Comparison of ENCODE assay signal across 8 cellular contexts in the genomic region with DNA sequence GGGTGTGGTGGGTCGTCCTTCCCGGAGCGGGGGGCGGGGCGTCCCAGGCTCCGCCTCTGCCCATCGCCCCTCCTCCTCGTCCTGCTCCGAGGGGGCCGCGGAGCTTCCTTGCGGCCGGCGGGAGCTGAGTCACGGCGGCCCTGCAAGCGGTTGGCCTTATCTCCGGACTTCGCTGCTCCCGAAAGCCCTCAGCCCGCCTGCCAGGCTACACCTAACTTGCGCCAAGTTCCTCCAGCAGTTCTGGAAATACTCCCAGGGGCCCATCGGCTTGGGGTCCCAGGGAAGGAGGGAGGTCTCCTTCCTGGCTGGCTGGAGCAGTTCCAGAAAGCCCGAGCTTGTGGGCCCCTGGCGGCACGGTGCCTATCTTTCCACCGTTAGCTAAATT. TPM values are rescaled to one million over a fixed set of nuclear protein-coding genes. Genes with fewer than 3 reads are reported as not detected.
A peak's percentile ranks its signal among the peaks of the same experiment; 100 is the strongest.
DNase-seq lines count a peak whose midpoint lies in the region; ATAC-seq, FAIRE-seq and TF ChIP-seq lines count a peak whose summit lies in the region.

No MANE protein-coding gene starts in this region.

- POLR2A ChIA-PET in HepG2 (lab: Yijun Ruan, JAX): interaction anchor here (0.7 to 5.6 kb wide), 21 partner anchors 9 to 353 kb away, joined by 3 to 181 read pairs (median 5); a partner anchor contains a TSS

- peak overlapping the region; percentile 66 for H3K4me3 Mint-ChIP-seq in activated CD4-positive, alpha-beta T cell treated with anti-CD3 and anti-CD28 coated beads, Interleukin-2, amount 10 ng/mL, durations not matched to agents 24 days and 14 days

- intact Hi-C loops in activated CD4-positive, alpha-beta T cell treated with anti-CD3 and anti-CD28 coated beads, Interleukin-2, amount 10 ng/mL, durations not matched to agents 24 days and 14 days (cut with micrococcal nuclease): loop anchor here (1.0 to 5.0 kb wide), 3 partner anchors 37 to 58 kb away; a partner anchor contains a TSS
- intact Hi-C loops in HepG2 (cut with micrococcal nuclease; ENCODE audit: unreplicated experiment): loop anchor here (1.0 to 5.0 kb wide), 2 partner anchors 37 to 49 kb away; no protein-coding TSS in a partner anchor

- peaks cover 0 to 3% of the 10 kb centered on the region in 2 experiments; a peak in 3 of 5 replicates for H3K27me3 ChIP-seq in HepG2 (ENCODE audit: control insufficient read depth in 1 of 2, insufficient read depth in 2 of 2, low read length in 2 of 2)

- H3K4me1 Mint-ChIP-seq in activated CD4-positive, alpha-beta T cell treated with anti-CD3 and anti-CD28 coated beads, Interleukin-2, amount 10 ng/mL, durations not matched to agents 24 days and 14 days: peaks cover 15% of the 10 kb centered on the region

- TF ChIP-seq EP300 in HepG2 (IDR thresholded peaks at IDR 0.05; ENCODE audit: low read depth in 2 of 2, low read length in 2 of 2) (no peak; a peak in 1 of 4 replicates), HepG2 (CRISPR knock-in tag; IDR thresholded peaks at IDR 0.05; ENCODE audit: borderline replicate concordance) (no peak)

- TF ChIP-seq RAD21 in HepG2 (CRISPR knock-in tag; IDR thresholded peaks at IDR 0.05): 0 out of 2 replicates have a peak, but pooled peaks have one; percentile 12

- H3K36me3 ChIP-seq in HepG2 (replicated peaks in 1 of 2; ENCODE audit: control insufficient read depth in 1 of 2, insufficient read depth in 2 of 2, low read length in 2 of 2): no peaks in the 10 kb centered on the region

- ATAC-seq in HG02885 (IDR thresholded peaks at IDR 0.05; ENCODE audit: poor library complexity, unreplicated experiment): peak; percentile 85
- ATAC-seq in HepG2: peak; percentile 83

- TSS peak; percentile 55 for BruUV-seq in HepG2 (replicated peaks; lab: Mats Ljungman, UMichigan)

- DNase-seq in stimulated activated CD8-positive, alpha-beta memory T cell treated with anti-CD3 and anti-CD28 coated beads, Interleukin-12 subunit alpha, Interleukin-12 subunit beta, amount 100 ng/mL, for 1 hour (ENCODE audit: low read depth): peak; percentile 10
- no peak for DNase-seq in stimulated activated CD8-positive, alpha-beta memory T cell treated with anti-CD3 and anti-CD28 coated beads, Interleukin-4, amount 100 ng/mL, for 48 hours
- DNase-seq in NCI-H2171 treated with DMSO at 0.1 percent for 48 hours (lab: John Stamatoyannopoulos, UW) (peak; percentile 56), dermis microvascular lymphatic vessel endothelial cell (ENCODE audit: low read depth in 2 of 2) (peak; percentile 72 to 93), HepG2 (ENCODE audit: low spot score) (peak; percentile 73)
- peak; percentile 87 for DNase-seq in activated CD4-positive, alpha-beta T cell treated with anti-CD3 and anti-CD28 coated beads, Interleukin-2, amount 10 ng/mL, durations not matched to agents 24 days and 14 days
- DNase-seq in stimulated activated CD4-positive, alpha-beta T cell treated with anti-CD3 and anti-CD28 coated beads, Interleukin-4, amount 100 ng/mL, for 4 hours: peak; percentile 17 to 53

- H3K79me2 ChIP-seq in HepG2 (ENCODE audit: insufficient read depth, low read length): no peaks in the 10 kb centered on the region

- H3K9ac ChIP-seq in HepG2 (ENCODE audit: insufficient read depth, low read depth, low read length): peak overlapping the region; percentile 91

- no peaks in the 10 kb centered on the region for H3K9me3 ChIP-seq in HepG2 (ENCODE audit: low read length)

- H3K36me3 Mint-ChIP-seq in activated CD4-positive, alpha-beta T cell treated with anti-CD3 and anti-CD28 coated beads, Interleukin-2, amount 10 ng/mL, durations not matched to agents 24 days and 14 days (ENCODE audit: low read depth): no peaks in the 10 kb centered on the region

- peaks cover 26% of the 10 kb centered on the region for H3K4me1 ChIP-seq in HepG2 (ENCODE audit: insufficient read depth, low read length)

- CTCF ChIA-PET in HepG2 (lab: Yijun Ruan, JAX; ENCODE audit: low intra/inter-chr PET ratio, low total read pairs): no interaction called here

- peak overlapping the region; percentile 73 for H3K4me2 ChIP-seq in HepG2 (ENCODE audit: low read depth, low read length)

- H2AFZ ChIP-seq in HepG2 (ENCODE audit: low read length): no peak overlapping the region

- H4K20me1 ChIP-seq in HepG2 (ENCODE audit: insufficient read depth, low read length): no peaks in the 10 kb centered on the region

- peak; percentile 62 for FAIRE-seq in HepG2 (lab: Jason Lieb, UNC)

- H3K27me3 Mint-ChIP-seq in activated CD4-positive, alpha-beta T cell treated with anti-CD3 and anti-CD28 coated beads, Interleukin-2, amount 10 ng/mL, durations not matched to agents 24 days and 14 days: no peaks in the 10 kb centered on the region

- TF ChIP-seq CTCF in HepG2 (CRISPR knock-in tag; IDR thresholded peaks at IDR 0.05): no peak

- H3K27ac Mint-ChIP-seq in activated CD4-positive, alpha-beta T cell treated with anti-CD3 and anti-CD28 coated beads, Interleukin-2, amount 10 ng/mL, durations not matched to agents 24 days and 14 days: peak overlapping the region; percentile 57

- TF ChIP-seq POLR2A in HepG2 (IDR thresholded peaks at IDR 0.05; ENCODE audit: insufficient read depth in 1 of 2, low read depth in 2 of 2, low read length in 2 of 2): peak; percentile 64 to 86

- peak overlapping the region; percentile 81 to 83 (median 82) for H3K4me3 ChIP-seq in HepG2 (replicated peaks in 1 of 3; ENCODE audit: insufficient read depth in 1 of 3, low read depth in 2 of 3, low read length in 3 of 3)

- peak overlapping the region; percentile 95 for H3K27ac ChIP-seq in HepG2 (ENCODE audit: extremely low read length, insufficient read depth, low read length)

- H3K9me3 Mint-ChIP-seq in activated CD4-positive, alpha-beta T cell treated with anti-CD3 and anti-CD28 coated beads, Interleukin-2, amount 10 ng/mL, durations not matched to agents 24 days and 14 days: no peaks in the 10 kb centered on the region

- 5% methylated on average over 8 of the region's 27 CpGs for WGBS in HepG2 (ENCODE audit: low lambda C conversion rate)

- in situ Hi-C loops in HepG2 (cut with HindIII; ENCODE audit: extremely low pct_ligation_motif_present, low pct_unique_long_range_greater_than_20kb): loop anchor here (5.0 kb wide), 1 partner anchor 46 kb away; no protein-coding TSS in a partner anchor

RNA-seq across cellular contexts. Expression of a gene that starts 54.2 kb away (rescaled TPM):
- total RNA-seq in activated CD4-positive, alpha-beta T cell treated with anti-CD3 and anti-CD28 coated beads, Interleukin-2, amount 10 ng/mL, durations not matched to agents 24 days and 14 days: 32.0 and 34.3 TPM in 2 replicates
- 28.3 and 45.7 TPM in 2 replicates for total RNA-seq in dermis microvascular lymphatic vessel endothelial cell
- total RNA-seq in HepG2 (2016; rRNA removed; fragmentation: Illumina TruSeq; extraction: Trizol): 46.5 and 51.2 TPM in 2 replicates
- 43.9 and 45.2 TPM in 2 replicates for total RNA-seq in HepG2 (2016; cell fraction: cytosol; rRNA removed; fragmentation: Illumina TruSeq; extraction: Trizol; ENCODE audit: low read depth)
- total RNA-seq in HepG2 (2016; cell fraction: insoluble cytoplasmic fraction; rRNA removed; fragmentation: Illumina TruSeq; extraction: Trizol): 51.0 and 57.6 TPM in 2 replicates
- total RNA-seq in HepG2 (2016; cell fraction: membrane; rRNA removed; fragmentation: Illumina TruSeq; extraction: Trizol): 82.5 and 85.3 TPM in 2 replicates
- total RNA-seq in HepG2 (2016; cell fraction: nucleus; rRNA removed; fragmentation: Illumina TruSeq; extraction: Trizol): 16.1 and 18.5 TPM in 2 replicates
- polyA plus RNA-seq in HepG2 (2011; rRNA removed): 13.5 and 17.4 TPM in 2 replicates
- polyA plus RNA-seq in HepG2 (2011; cell fraction: cytosol; rRNA removed): 15.3 and 17.9 TPM in 2 replicates
- polyA plus RNA-seq in HepG2 (2011; cell fraction: nucleus; rRNA removed): 3.4 and 4.0 TPM in 2 replicates
- polyA plus RNA-seq in HepG2 (2012): 16.4 and 22.9 TPM in 2 replicates
- 45.6 and 53.1 TPM in 2 replicates for polyA plus RNA-seq in HepG2 (2016; cell fraction: cytosol; fragmentation: Illumina TruSeq; extraction: Trizol; ENCODE audit: low read depth)
- 52.5 and 57.0 TPM in 2 replicates for polyA plus RNA-seq in HepG2 (2016; cell fraction: insoluble cytoplasmic fraction; fragmentation: Illumina TruSeq; extraction: Trizol; ENCODE audit: low read depth)
- 72.1 and 73.9 TPM in 2 replicates for polyA plus RNA-seq in HepG2 (2016; cell fraction: membrane; fragmentation: Illumina TruSeq; extraction: Trizol; ENCODE audit: low read depth)
- polyA plus RNA-seq in HepG2 (2016; cell fraction: nucleus; fragmentation: Illumina TruSeq; extraction: Trizol; ENCODE audit: insufficient read depth, low read depth): 25.5 and 28.1 TPM in 2 replicates
- polyA minus RNA-seq in HepG2 (2011; rRNA and poly(A)+ RNA removed; ENCODE audit: low replicate concordance): 7.8 TPM in 2 replicates
- 5.6 and 10.3 TPM in 2 replicates for polyA minus RNA-seq in HepG2 (2011; cell fraction: cytosol; rRNA and poly(A)+ RNA removed)
- 5.3 and 6.8 TPM in 2 replicates for polyA minus RNA-seq in HepG2 (2011; cell fraction: nucleus; rRNA and poly(A)+ RNA removed)

RNA-seq across cellular contexts. Expression of a gene that starts 59.6 kb away (rescaled TPM):
- total RNA-seq in activated CD4-positive, alpha-beta T cell treated with anti-CD3 and anti-CD28 coated beads, Interleukin-2, amount 10 ng/mL, durations not matched to agents 24 days and 14 days: 72.5 and 81.3 TPM in 2 replicates
- total RNA-seq in dermis microvascular lymphatic vessel endothelial cell: 12.5 and 17.3 TPM in 2 replicates
- 15.1 and 15.6 TPM in 2 replicates for total RNA-seq in HepG2 (2016; rRNA removed; fragmentation: Illumina TruSeq; extraction: Trizol)
- total RNA-seq in HepG2 (2016; cell fraction: cytosol; rRNA removed; fragmentation: Illumina TruSeq; extraction: Trizol; ENCODE audit: low read depth): 3.9 and 4.4 TPM in 2 replicates
- 15.7 and 16.4 TPM in 2 replicates for total RNA-seq in HepG2 (2016; cell fraction: insoluble cytoplasmic fraction; rRNA removed; fragmentation: Illumina TruSeq; extraction: Trizol)
- total RNA-seq in HepG2 (2016; cell fraction: membrane; rRNA removed; fragmentation: Illumina TruSeq; extraction: Trizol): 9.9 and 14.2 TPM in 2 replicates
- total RNA-seq in HepG2 (2016; cell fraction: nucleus; rRNA removed; fragmentation: Illumina TruSeq; extraction: Trizol): 10.7 and 11.7 TPM in 2 replicates
- 7.5 and 9.1 TPM in 2 replicates for polyA plus RNA-seq in HepG2 (2011; rRNA removed)
- polyA plus RNA-seq in HepG2 (2011; cell fraction: cytosol; rRNA removed): 6.2 and 7.4 TPM in 2 replicates
- 10.9 and 11.6 TPM in 2 replicates for polyA plus RNA-seq in HepG2 (2011; cell fraction: nucleus; rRNA removed)
- 5.4 and 7.6 TPM in 2 replicates for polyA plus RNA-seq in HepG2 (2012)
- polyA plus RNA-seq in HepG2 (2016; cell fraction: cytosol; fragmentation: Illumina TruSeq; extraction: Trizol; ENCODE audit: low read depth): 1.7 and 2.3 TPM in 2 replicates
- 10.3 and 12.8 TPM in 2 replicates for polyA plus RNA-seq in HepG2 (2016; cell fraction: insoluble cytoplasmic fraction; fragmentation: Illumina TruSeq; extraction: Trizol; ENCODE audit: low read depth)
- 4.9 and 6.8 TPM in 2 replicates for polyA plus RNA-seq in HepG2 (2016; cell fraction: membrane; fragmentation: Illumina TruSeq; extraction: Trizol; ENCODE audit: low read depth)
- polyA plus RNA-seq in HepG2 (2016; cell fraction: nucleus; fragmentation: Illumina TruSeq; extraction: Trizol; ENCODE audit: insufficient read depth, low read depth): 12.5 and 13.5 TPM in 2 replicates
- 17.4 and 97.1 TPM in 2 replicates for polyA minus RNA-seq in HepG2 (2011; rRNA and poly(A)+ RNA removed; ENCODE audit: low replicate concordance)
- 6.2 and 12.3 TPM in 2 replicates for polyA minus RNA-seq in HepG2 (2011; cell fraction: cytosol; rRNA and poly(A)+ RNA removed)
- polyA minus RNA-seq in HepG2 (2011; cell fraction: nucleus; rRNA and poly(A)+ RNA removed): 7.2 and 7.7 TPM in 2 replicates
